ENCODE assay signal across 1 cellular context in genomic region chr10:132471125-132471451, GRCh38.
TF ChIP-seq lines count a peak whose summit lies in the region.

No MANE protein-coding gene starts in this region.

TF ChIP-seq in H1, 55 proteins besides CTCF, POLR2A, EP300 and RAD21:
- TF ChIP-seq NRF1 (IDR thresholded peaks at IDR 0.05; ENCODE audit: low read depth, low read length) (no peak), GABPA (IDR thresholded peaks at IDR 0.05; ENCODE audit: borderline replicate concordance, insufficient read depth, low read length) (no peak), EGR1 (IDR thresholded peaks at IDR 0.05; ENCODE audit: borderline replicate concordance, low read depth, low read length) (no peak), BACH1 (IDR thresholded peaks at IDR 0.05; ENCODE audit: low read length) (no peak), TAF7 (optimal IDR thresholded peaks at IDR 0.05; ENCODE audit: borderline replicate concordance, low read depth, low read length) (no peak), RXRA (IDR thresholded peaks at IDR 0.05; ENCODE audit: insufficient read depth, low read depth, low read length) (no peak), ZNF274 (IDR thresholded peaks at IDR 0.05; ENCODE audit: borderline replicate concordance, extremely low read depth, low read length) (no peak), CBX5 (IDR thresholded peaks at IDR 0.05; ENCODE audit: low read depth, low read length) (no peak), KDM1A (IDR thresholded peaks at IDR 0.05; ENCODE audit: borderline replicate concordance, low read length) (no peak), TBP (IDR thresholded peaks at IDR 0.05; ENCODE audit: low read depth, low read length) (no peak), SUZ12 (IDR thresholded peaks at IDR 0.05; ENCODE audit: low read length) (no peak), SP1 (IDR thresholded peaks at IDR 0.05; ENCODE audit: low read depth, low read length) (no peak), CTBP2 (IDR thresholded peaks at IDR 0.05; ENCODE audit: borderline replicate concordance, insufficient read depth, insufficient read length, low read length) (no peak), HDAC2 (IDR thresholded peaks at IDR 0.05; ENCODE audit: borderline replicate concordance in 1 of 2, low read depth in 2 of 2, low read length in 2 of 2) (no peak)
